Comparison of ENCODE assay signal across 7 cellular contexts in genomic region chr12:54337280-54337842, GRCh38.
DNase-seq lines count a peak whose midpoint lies in the region; ATAC-seq and TF ChIP-seq lines count a peak whose summit lies in the region.
"Had no signal": no experiment of that assay in that cellular context is flagged by ENCODE, and none has a peak within 500 bp of the region (broad histone marks: within the 10 kb centered on the region; RNA-seq: fewer than 3 reads in every experiment).

No MANE protein-coding gene starts in this region.

- no peak overlapping the region for H3K9ac ChIP-seq in parathyroid adenoma

- H3K9me3 ChIP-seq in parathyroid adenoma (ENCODE audit: control insufficient read depth, low read length): no peaks in the 10 kb centered on the region

- H3K79me2 ChIP-seq in parathyroid adenoma: peaks cover 23% of the 10 kb centered on the region

- no peak overlapping the region for H2AFZ ChIP-seq in parathyroid adenoma

- peak overlapping the region; percentile 16 for H3K27ac ChIP-seq in caudate nucleus (ENCODE audit: low read depth, low read length)
- no peak overlapping the region for H3K27ac ChIP-seq in parathyroid adenoma

- H3K36me3 ChIP-seq in parathyroid adenoma (ENCODE audit: control insufficient read depth, insufficient read depth, low read length): no peaks in the 10 kb centered on the region

- peak; percentile 24 for TF ChIP-seq CTCF in parathyroid adenoma (IDR thresholded peaks at IDR 0.05)

- no peak overlapping the region for H3K4me3 ChIP-seq in parathyroid adenoma (ENCODE audit: low read depth, low read length)

- ATAC-seq in HG03135 (IDR thresholded peaks at IDR 0.05; ENCODE audit: unreplicated experiment) (no peak), HG03432 (IDR thresholded peaks at IDR 0.05; ENCODE audit: unreplicated experiment) (no peak)

- H3K4me2 ChIP-seq in parathyroid adenoma (ENCODE audit: low read length): peak overlapping the region; percentile 1

- DNase-seq in NCI-H1092 (lab: John Stamatoyannopoulos, UW) (peak; percentile 38), caudate nucleus (lab: John Stamatoyannopoulos, UW) (peak in 2 of 61 donors; percentile 4 to 12), NCI-H345 treated with DMSO at 0.1 percent for 48 hours (lab: John Stamatoyannopoulos, UW; ENCODE audit: unreplicated experiment) (no peak)
- DNase-seq: NCI-H446 treated with DMSO at 0.1 percent for 48 hours had no signal

- no peaks in the 10 kb centered on the region for H3K27me3 ChIP-seq in parathyroid adenoma (ENCODE audit: control insufficient read depth, insufficient read depth, low read length)

- peaks cover 5% of the 10 kb centered on the region for H3K4me1 ChIP-seq in parathyroid adenoma
